In the genomic region with DNA sequence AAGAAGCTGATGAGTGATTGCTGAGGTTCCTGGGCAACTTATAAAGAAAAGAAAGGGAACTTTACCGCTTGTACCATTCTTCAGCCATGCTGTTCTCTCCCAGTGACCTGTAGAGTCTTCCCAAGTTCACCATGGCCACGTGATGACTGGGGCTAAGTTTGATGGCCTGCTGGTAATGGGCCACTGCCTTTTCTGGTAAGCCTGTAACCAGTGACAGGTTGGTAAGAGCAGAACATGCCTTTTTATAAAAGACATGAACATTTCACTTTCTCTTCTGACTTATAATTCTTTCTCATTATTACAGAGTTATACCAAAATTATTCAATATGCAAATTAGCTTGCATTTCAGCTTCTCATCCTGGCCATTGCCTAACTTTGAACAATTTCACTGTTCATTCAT, we compare ENCODE assay signal across 2 cellular contexts.
TF ChIP-seq lines count a peak whose summit lies in the region.

No MANE protein-coding gene starts in this region.

TF ChIP-seq in IMR-90, 13 proteins besides CTCF, POLR2A, EP300 and RAD21:
- TF ChIP-seq SMC3 (IDR thresholded peaks at IDR 0.05; ENCODE audit: low read depth, low read length) (no peak), CEBPB (IDR thresholded peaks at IDR 0.05; ENCODE audit: low read depth, low read length) (no peak), MAZ (IDR thresholded peaks at IDR 0.05; ENCODE audit: borderline replicate concordance, low read depth, low read length) (no peak), MAFK (IDR thresholded peaks at IDR 0.05; ENCODE audit: low read depth, low read length) (no peak), RFX5 (IDR thresholded peaks at IDR 0.05; ENCODE audit: low read depth, low read length) (no peak), MXI1 (IDR thresholded peaks at IDR 0.05; ENCODE audit: borderline replicate concordance, low read depth, low read length) (no peak), NFE2L2 (IDR thresholded peaks at IDR 0.05; ENCODE audit: low read depth, low read length) (no peak), FOS (IDR thresholded peaks at IDR 0.05; ENCODE audit: low read depth, low read length) (no peak), RCOR1 (IDR thresholded peaks at IDR 0.05; ENCODE audit: insufficient replicate concordance, low read length) (no peak), CHD1 (IDR thresholded peaks at IDR 0.05; ENCODE audit: low read depth, low read length) (no peak), BHLHE40 (IDR thresholded peaks at IDR 0.05; ENCODE audit: low read depth, low read length) (no peak)
- TF ChIP-seq, protein P1, sequence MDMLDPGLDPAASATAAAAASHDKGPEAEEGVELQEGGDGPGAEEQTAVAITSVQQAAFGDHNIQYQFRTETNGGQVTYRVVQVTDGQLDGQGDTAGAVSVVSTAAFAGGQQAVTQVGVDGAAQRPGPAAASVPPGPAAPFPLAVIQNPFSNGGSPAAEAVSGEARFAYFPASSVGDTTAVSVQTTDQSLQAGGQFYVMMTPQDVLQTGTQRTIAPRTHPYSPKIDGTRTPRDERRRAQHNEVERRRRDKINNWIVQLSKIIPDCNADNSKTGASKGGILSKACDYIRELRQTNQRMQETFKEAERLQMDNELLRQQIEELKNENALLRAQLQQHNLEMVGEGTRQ (IDR thresholded peaks at IDR 0.05; ENCODE audit: low read depth, low read length): no peak
- TF ChIP-seq, protein P2, sequence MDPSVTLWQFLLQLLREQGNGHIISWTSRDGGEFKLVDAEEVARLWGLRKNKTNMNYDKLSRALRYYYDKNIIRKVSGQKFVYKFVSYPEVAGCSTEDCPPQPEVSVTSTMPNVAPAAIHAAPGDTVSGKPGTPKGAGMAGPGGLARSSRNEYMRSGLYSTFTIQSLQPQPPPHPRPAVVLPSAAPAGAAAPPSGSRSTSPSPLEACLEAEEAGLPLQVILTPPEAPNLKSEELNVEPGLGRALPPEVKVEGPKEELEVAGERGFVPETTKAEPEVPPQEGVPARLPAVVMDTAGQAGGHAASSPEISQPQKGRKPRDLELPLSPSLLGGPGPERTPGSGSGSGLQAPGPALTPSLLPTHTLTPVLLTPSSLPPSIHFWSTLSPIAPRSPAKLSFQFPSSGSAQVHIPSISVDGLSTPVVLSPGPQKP (IDR thresholded peaks at IDR 0.05; ENCODE audit: borderline replicate concordance, low read depth, low read length): no peak

TF ChIP-seq in endothelial cell of umbilical vein, 7 proteins besides CTCF, POLR2A, EP300 and RAD21:
- TF ChIP-seq EZH2 (IDR thresholded peaks at IDR 0.05; ENCODE audit: borderline replicate concordance, low read depth, low read length, severe bottlenecking) (no peak), MYC (IDR thresholded peaks at IDR 0.05; ENCODE audit: low read depth, low read length) (no peak), JUN (IDR thresholded peaks at IDR 0.05; ENCODE audit: borderline replicate concordance, insufficient read depth, insufficient read length, low read depth) (no peak), POLR2AphosphoS5 (IDR thresholded peaks at IDR 0.05; ENCODE audit: insufficient read depth, low read depth, low read length) (no peak), FOS (IDR thresholded peaks at IDR 0.05; ENCODE audit: borderline replicate concordance, insufficient read depth, low read length) (no peak)
